ENCODE assay signal across 1 cellular context in the genomic region with DNA sequence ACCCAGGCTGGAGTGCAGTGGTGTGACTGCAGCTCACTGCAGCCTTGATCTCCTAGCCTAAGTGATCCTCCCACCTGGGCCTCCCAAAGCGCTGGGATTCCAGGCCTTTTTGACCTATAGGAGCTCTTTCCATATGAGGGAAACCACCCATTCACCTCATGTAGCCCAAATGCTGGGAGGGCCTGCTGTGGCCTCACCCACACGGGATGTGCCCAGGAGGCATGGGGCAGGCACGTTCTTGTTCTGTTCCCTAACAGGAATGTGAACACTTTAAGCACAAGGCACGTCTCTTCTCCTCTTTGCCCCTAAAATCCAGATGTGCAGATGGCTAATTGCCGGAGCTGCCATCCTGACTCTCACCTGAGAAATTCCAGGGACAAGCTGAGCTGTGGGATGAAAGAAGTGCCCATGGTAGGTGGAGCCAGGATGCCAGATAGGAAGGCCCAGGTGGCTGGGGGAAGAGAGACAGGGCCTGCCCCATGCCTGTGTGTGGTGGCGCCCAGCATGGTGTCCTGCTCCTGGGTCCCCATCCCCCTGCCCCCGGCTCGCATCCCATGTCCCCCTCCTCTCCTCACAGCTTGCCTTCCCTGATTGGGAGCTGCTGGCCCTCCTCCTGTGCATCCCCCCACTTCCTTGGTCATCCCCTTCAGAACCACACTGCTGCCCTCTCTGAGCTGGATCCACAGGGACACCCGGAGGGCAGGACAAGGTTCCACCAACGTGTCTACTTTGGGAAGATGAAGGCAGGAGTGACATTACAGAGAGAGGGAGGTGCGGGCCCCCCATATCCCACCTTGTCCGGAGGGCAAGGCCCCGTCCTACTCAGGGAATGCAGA.
TF ChIP-seq lines count a peak whose summit lies in the region.

No MANE protein-coding gene starts in this region.

TF ChIP-seq in WTC11, 78 proteins besides CTCF, POLR2A, EP300 and RAD21 (continued from another document):
- TF ChIP-seq, protein P1, sequence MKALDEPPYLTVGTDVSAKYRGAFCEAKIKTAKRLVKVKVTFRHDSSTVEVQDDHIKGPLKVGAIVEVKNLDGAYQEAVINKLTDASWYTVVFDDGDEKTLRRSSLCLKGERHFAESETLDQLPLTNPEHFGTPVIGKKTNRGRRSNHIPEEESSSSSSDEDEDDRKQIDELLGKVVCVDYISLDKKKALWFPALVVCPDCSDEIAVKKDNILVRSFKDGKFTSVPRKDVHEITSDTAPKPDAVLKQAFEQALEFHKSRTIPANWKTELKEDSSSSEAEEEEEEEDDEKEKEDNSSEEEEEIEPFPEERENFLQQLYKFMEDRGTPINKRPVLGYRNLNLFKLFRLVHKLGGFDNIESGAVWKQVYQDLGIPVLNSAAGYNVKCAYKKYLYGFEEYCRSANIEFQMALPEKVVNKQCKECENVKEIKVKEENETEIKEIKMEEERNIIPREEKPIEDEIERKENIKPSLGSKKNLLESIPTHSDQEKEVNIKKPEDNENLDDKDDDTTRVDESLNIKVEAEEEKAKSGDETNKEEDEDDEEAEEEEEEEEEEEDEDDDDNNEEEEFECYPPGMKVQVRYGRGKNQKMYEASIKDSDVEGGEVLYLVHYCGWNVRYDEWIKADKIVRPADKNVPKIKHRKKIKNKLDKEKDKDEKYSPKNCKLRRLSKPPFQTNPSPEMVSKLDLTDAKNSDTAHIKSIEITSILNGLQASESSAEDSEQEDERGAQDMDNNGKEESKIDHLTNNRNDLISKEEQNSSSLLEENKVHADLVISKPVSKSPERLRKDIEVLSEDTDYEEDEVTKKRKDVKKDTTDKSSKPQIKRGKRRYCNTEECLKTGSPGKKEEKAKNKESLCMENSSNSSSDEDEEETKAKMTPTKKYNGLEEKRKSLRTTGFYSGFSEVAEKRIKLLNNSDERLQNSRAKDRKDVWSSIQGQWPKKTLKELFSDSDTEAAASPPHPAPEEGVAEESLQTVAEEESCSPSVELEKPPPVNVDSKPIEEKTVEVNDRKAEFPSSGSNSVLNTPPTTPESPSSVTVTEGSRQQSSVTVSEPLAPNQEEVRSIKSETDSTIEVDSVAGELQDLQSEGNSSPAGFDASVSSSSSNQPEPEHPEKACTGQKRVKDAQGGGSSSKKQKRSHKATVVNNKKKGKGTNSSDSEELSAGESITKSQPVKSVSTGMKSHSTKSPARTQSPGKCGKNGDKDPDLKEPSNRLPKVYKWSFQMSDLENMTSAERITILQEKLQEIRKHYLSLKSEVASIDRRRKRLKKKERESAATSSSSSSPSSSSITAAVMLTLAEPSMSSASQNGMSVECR (CRISPR knock-in tag; IDR thresholded peaks at IDR 0.05; ENCODE audit: borderline replicate concordance), result no peak
- TF ChIP-seq MYBL2 (CRISPR knock-in tag; IDR thresholded peaks at IDR 0.05) (no peak), NFYB (CRISPR knock-in tag; conservative IDR thresholded peaks at IDR 0.05; ENCODE audit: low read depth) (no peak)
- TF ChIP-seq, protein P2, sequence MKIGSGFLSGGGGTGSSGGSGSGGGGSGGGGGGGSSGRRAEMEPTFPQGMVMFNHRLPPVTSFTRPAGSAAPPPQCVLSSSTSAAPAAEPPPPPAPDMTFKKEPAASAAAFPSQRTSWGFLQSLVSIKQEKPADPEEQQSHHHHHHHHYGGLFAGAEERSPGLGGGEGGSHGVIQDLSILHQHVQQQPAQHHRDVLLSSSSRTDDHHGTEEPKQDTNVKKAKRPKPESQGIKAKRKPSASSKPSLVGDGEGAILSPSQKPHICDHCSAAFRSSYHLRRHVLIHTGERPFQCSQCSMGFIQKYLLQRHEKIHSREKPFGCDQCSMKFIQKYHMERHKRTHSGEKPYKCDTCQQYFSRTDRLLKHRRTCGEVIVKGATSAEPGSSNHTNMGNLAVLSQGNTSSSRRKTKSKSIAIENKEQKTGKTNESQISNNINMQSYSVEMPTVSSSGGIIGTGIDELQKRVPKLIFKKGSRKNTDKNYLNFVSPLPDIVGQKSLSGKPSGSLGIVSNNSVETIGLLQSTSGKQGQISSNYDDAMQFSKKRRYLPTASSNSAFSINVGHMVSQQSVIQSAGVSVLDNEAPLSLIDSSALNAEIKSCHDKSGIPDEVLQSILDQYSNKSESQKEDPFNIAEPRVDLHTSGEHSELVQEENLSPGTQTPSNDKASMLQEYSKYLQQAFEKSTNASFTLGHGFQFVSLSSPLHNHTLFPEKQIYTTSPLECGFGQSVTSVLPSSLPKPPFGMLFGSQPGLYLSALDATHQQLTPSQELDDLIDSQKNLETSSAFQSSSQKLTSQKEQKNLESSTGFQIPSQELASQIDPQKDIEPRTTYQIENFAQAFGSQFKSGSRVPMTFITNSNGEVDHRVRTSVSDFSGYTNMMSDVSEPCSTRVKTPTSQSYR (CRISPR knock-in tag; IDR thresholded peaks at IDR 0.05), result no peak
